ENCODE assay signal across 9 cellular contexts in genomic region chr4:128776794-128777216, GRCh38. TPM values are rescaled to one million over a fixed set of nuclear protein-coding genes. Genes with fewer than 3 reads are reported as not detected.
DNase-seq lines count a peak whose midpoint lies in the region; ATAC-seq and TF ChIP-seq lines count a peak whose summit lies in the region.
"Had no signal": no experiment of that assay in that cellular context is flagged by ENCODE, and none has a peak within 500 bp of the region (broad histone marks: within the 10 kb centered on the region; RNA-seq: fewer than 3 reads in every experiment).

No MANE protein-coding gene starts in this region.

- no peak for TF ChIP-seq CTCF in retinal pigment epithelial cell (conservative IDR thresholded peaks at IDR 0.05; ENCODE audit: low read depth, low read length)

- ATAC-seq in GM18861 (IDR thresholded peaks at IDR 0.05; ENCODE audit: unreplicated experiment): peak; percentile 64
- ATAC-seq in esophagus mucosa: peak; percentile 51

- DNase-seq in NCI-H510A treated with DMSO at 0.1 percent for 48 hours (lab: John Stamatoyannopoulos, UW) (peak; percentile 56), retinal pigment epithelial cell (ENCODE audit: low read depth) (peak; percentile 75), retina (no peak), superior temporal gyrus (ENCODE audit: extremely low spot score) (no peak), Kasumi-1 (lab: John Stamatoyannopoulos, UW) (no peak)
- DNase-seq in activated CD8-positive, alpha-beta memory T cell treated with anti-CD3 and anti-CD28 coated beads for 24 hours: no peak
- DNase-seq: NCI-H2081 had no signal

- no peak overlapping the region for H3K4me3 ChIP-seq in retinal pigment epithelial cell (ENCODE audit: low read length)

RNA-seq across cellular contexts. Expression of gene JADE1, which starts 32.7 kb away (rescaled TPM):
- total RNA-seq in esophagus mucosa: 9.8 TPM

Comparison
In these comparisons a context has a peak if more than half of its experiments do, and no peak if none do; other contexts are left out.
1. DNase-seq: peak in NCI-H510A treated with DMSO at 0.1 percent for 48 hours (single experiment) and retinal pigment epithelial cell (single experiment); none in activated CD8-positive, alpha-beta memory T cell treated with anti-CD3 and anti-CD28 coated beads for 24 hours (single experiment), retina (single experiment), superior temporal gyrus (single experiment) and Kasumi-1 (0 of 2).